ENCODE assay signal across 9 cellular contexts in the genomic region with DNA sequence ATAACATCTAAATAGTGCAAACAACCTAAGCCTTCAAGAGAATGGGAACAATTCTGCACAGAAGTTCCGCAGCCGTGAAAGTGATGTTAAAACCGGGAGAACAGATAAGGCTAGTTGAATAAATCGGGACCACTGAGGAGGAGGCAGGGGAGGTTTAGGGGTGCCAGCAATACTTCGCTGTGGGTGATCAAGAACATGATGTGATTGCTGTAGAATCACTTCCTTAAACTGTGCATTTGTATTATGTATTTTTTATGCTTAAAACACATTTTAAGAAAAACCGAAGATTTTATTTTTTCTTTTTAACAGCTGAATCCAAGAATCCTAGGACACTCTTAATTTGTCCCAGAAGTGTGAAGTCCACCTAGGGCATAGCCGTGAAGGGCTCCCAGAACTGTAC.
A peak's percentile ranks its signal among the peaks of the same experiment; 100 is the strongest.
DNase-seq lines count a peak whose midpoint lies in the region; ATAC-seq and TF ChIP-seq lines count a peak whose summit lies in the region.
"Had no signal": no experiment of that assay in that cellular context is flagged by ENCODE, and none has a peak within 500 bp of the region (broad histone marks: within the 10 kb centered on the region; RNA-seq: fewer than 3 reads in every experiment).

No MANE protein-coding gene starts in this region.

- ATAC-seq in GM18498 (IDR thresholded peaks at IDR 0.05; ENCODE audit: unreplicated experiment) (peak; percentile 6), HG03442 (IDR thresholded peaks at IDR 0.05; ENCODE audit: unreplicated experiment) (peak; percentile 1), HG03457 (IDR thresholded peaks at IDR 0.05; ENCODE audit: unreplicated experiment) (no peak)

- H3K4me1 ChIP-seq in rectal smooth muscle tissue (ENCODE audit: control insufficient read depth, insufficient read depth, low read length), result peaks cover 6% of the 10 kb centered on the region

- H3K27ac ChIP-seq in rectal smooth muscle tissue (ENCODE audit: low read depth, low read length), result no peak overlapping the region

- peak overlapping the region; percentile 39 for H3K4me3 ChIP-seq in epithelial cell of esophagus (ENCODE audit: low read length)
- H3K4me3 ChIP-seq in rectal smooth muscle tissue (ENCODE audit: low read length), result peak overlapping the region; percentile 69

- no peak for TF ChIP-seq CTCF in epithelial cell of esophagus (IDR thresholded peaks at IDR 0.05; ENCODE audit: insufficient read depth, low read depth, low read length, missing control alignments)

- DNase-seq in epithelial cell of esophagus (ENCODE audit: low read depth) (no peak), 8988T (no peak), erythroblast (lab: John Stamatoyannopoulos, UW) (no peak), T-helper 9 cell (no peak)
- DNase-seq: NCI-H446 had no signal

- H3K27me3 ChIP-seq in rectal smooth muscle tissue (ENCODE audit: control insufficient read depth, insufficient read depth, low read length), result peaks cover 9% of the 10 kb centered on the region

- no peak overlapping the region for H3K9ac ChIP-seq in rectal smooth muscle tissue (ENCODE audit: low read length)

- TF ChIP-seq POLR2A in erythroblast (IDR thresholded peaks at IDR 0.05; ENCODE audit: low read length), result no peak

- no peaks in the 10 kb centered on the region for H3K36me3 ChIP-seq in rectal smooth muscle tissue (ENCODE audit: control insufficient read depth, insufficient read depth, low read length)
